8 cellular contexts compared by ENCODE assay signal in the genomic region with DNA sequence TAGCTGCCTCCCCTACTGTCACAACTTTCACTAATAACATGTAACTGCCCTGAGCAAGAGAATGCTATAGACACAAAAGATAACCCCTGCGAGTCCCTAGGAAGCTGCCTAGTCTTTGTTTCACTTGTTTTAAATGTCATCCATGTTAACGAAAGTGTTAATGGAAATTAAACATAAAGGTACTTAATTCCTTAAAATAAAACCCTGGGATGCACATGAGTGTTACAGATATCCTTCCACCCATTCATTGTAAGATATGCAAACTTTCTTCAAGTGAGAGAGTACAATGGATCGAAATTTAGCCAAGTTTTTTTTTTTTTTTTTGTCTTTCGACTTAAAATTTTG. TPM values are rescaled to one million over a fixed set of nuclear protein-coding genes. Genes with fewer than 3 reads are reported as not detected.
DNase-seq lines count a peak whose midpoint lies in the region; TF ChIP-seq lines count a peak whose summit lies in the region.

No MANE protein-coding gene starts in this region.

- H2AFZ ChIP-seq in OCI-LY1 (ENCODE audit: low read length), result no peak overlapping the region
- peak overlapping the region; percentile 88 for H2AFZ ChIP-seq in osteoblast (ENCODE audit: low read length)
- no peak overlapping the region for H2AFZ ChIP-seq in PC-9

- CTCF ChIA-PET in PC-9 (lab: Charles Lee), result no interaction called here

- POLR2A ChIA-PET in PC-9 (lab: Charles Lee; ENCODE audit: unreplicated experiment), result no interaction called here

- TF ChIP-seq CTCF in C4-2B (conservative IDR thresholded peaks at IDR 0.05) (no peak), OCI-LY1 (IDR thresholded peaks at IDR 0.05; ENCODE audit: low read length) (no peak), epithelial cell of esophagus (IDR thresholded peaks at IDR 0.05; ENCODE audit: insufficient read depth, low read depth, low read length, missing control alignments) (no peak), osteoblast (IDR thresholded peaks at IDR 0.05; ENCODE audit: extremely low read depth, low read depth, low read length) (no peak), PC-9 (conservative IDR thresholded peaks at IDR 0.05) (no peak)

- H3K27ac ChIP-seq in C4-2B (peak overlapping the region; percentile 81; the same call in 1 of the 2 replicates), OCI-LY1 (ENCODE audit: low read depth, low read length, poor library complexity, severe bottlenecking) (no peak overlapping the region), osteoblast (ENCODE audit: low read depth, low read length) (peak overlapping the region; percentile 78), PC-9 (no peak overlapping the region)

- peaks cover 6% of the 10 kb centered on the region; the same call in 1 of the 2 replicates for H3K27me3 ChIP-seq in OCI-LY1 (ENCODE audit: insufficient read depth, low read length)
- H3K27me3 ChIP-seq in osteoblast (ENCODE audit: insufficient read depth, low read length), result no peaks in the 10 kb centered on the region
- peaks cover 24% of the 10 kb centered on the region for H3K27me3 ChIP-seq in PC-9 (ENCODE audit: insufficient read depth, low read depth)

- H3K36me3 ChIP-seq in OCI-LY1 (ENCODE audit: insufficient read depth, low read length) (no peaks in the 10 kb centered on the region), osteoblast (ENCODE audit: insufficient read depth, low read length) (no peaks in the 10 kb centered on the region), PC-9 (ENCODE audit: low read depth) (no peaks in the 10 kb centered on the region)

- H3K9ac ChIP-seq in OCI-LY1 (ENCODE audit: low read length), result no peak overlapping the region

- H3K4me2 ChIP-seq in OCI-LY1 (ENCODE audit: low read length), result peak overlapping the region; percentile 79; the same call in 1 of the 2 replicates
- peak overlapping the region; percentile 95 for H3K4me2 ChIP-seq in osteoblast (ENCODE audit: insufficient read depth, low read length)
- H3K4me2 ChIP-seq in PC-9, result no peak overlapping the region; the same call in 1 of the 2 replicates

- H3K9me3 ChIP-seq in OCI-LY1 (ENCODE audit: low read length) (no peaks in the 10 kb centered on the region), osteoblast (ENCODE audit: low read depth, low read length) (no peaks in the 10 kb centered on the region), PC-9 (ENCODE audit: insufficient read depth, low read depth) (no peaks in the 10 kb centered on the region)

- no TSS peak for BruUV-seq in PC-9 (replicated peaks; lab: Mats Ljungman, UMichigan)

- H4K20me1 ChIP-seq in OCI-LY1 (ENCODE audit: insufficient read depth, low read length) (no peaks in the 10 kb centered on the region), osteoblast (ENCODE audit: insufficient read depth, low read length) (peaks cover 13% of the 10 kb centered on the region), PC-9 (ENCODE audit: insufficient read depth) (no peaks in the 10 kb centered on the region)

- H3F3A ChIP-seq in OCI-LY1 (ENCODE audit: insufficient read depth, low read length), result no peaks in the 10 kb centered on the region
- no peaks in the 10 kb centered on the region for H3F3A ChIP-seq in PC-9 (ENCODE audit: insufficient read depth, low read depth)

- H3K4me3 ChIP-seq in OCI-LY1 (ENCODE audit: low read depth, low read length, poor library complexity, severe bottlenecking), result peak overlapping the region; percentile 64
- peak overlapping the region; percentile 76 for H3K4me3 ChIP-seq in epithelial cell of esophagus (ENCODE audit: low read length)
- peak overlapping the region; percentile 94 for H3K4me3 ChIP-seq in osteoblast (ENCODE audit: insufficient read depth, low read length)
- H3K4me3 ChIP-seq in PC-9, result no peak overlapping the region

- H3K79me2 ChIP-seq in OCI-LY1 (ENCODE audit: insufficient read depth, low read length) (no peaks in the 10 kb centered on the region), osteoblast (ENCODE audit: insufficient read depth, low read length) (peaks cover 57% of the 10 kb centered on the region), PC-9 (ENCODE audit: low read depth) (no peaks in the 10 kb centered on the region)

- DNase-seq in epithelial cell of esophagus (ENCODE audit: low read depth) (no peak), osteoblast (ENCODE audit: insufficient read length, low spot score, missing footprints) (peak; percentile 81), mesenteric fat pad (ENCODE audit: low spot score) (no peak), PC-9 (no peak), DMS153 (lab: John Stamatoyannopoulos, UW) (no peak), NCI-H1694 treated with DMSO at 0.1 percent for 48 hours (lab: John Stamatoyannopoulos, UW) (no peak)

- H3K4me1 ChIP-seq in OCI-LY1 (ENCODE audit: insufficient read depth, low read length, severe bottlenecking) (peaks cover 16% of the 10 kb centered on the region), osteoblast (ENCODE audit: insufficient read depth, low read length) (peaks cover 25% of the 10 kb centered on the region), PC-9 (replicated peaks; ENCODE audit: insufficient read depth) (peaks cover 8% of the 10 kb centered on the region; the same call in 1 of the 2 replicates)

- H3K9me2 ChIP-seq in OCI-LY1 (ENCODE audit: low read depth, low read length) (no peaks in the 10 kb centered on the region), PC-9 (ENCODE audit: insufficient read depth) (no peaks in the 10 kb centered on the region)

- intact Hi-C loops in PC-9 (cut with micrococcal nuclease; ENCODE audit: unreplicated experiment), result loop anchor here (1.0 to 2.0 kb wide), 3 partner anchors 29 to 437 kb away; no protein-coding TSS in a partner anchor

RNA-seq across cellular contexts. Expression of a gene that starts 1.4 kb away (rescaled TPM):
- 39.1 and 54.8 TPM in 2 replicates for total RNA-seq in osteoblast
- 47.2 TPM for total RNA-seq in mesenteric fat pad
- 39.1 and 41.6 TPM in 2 replicates for total RNA-seq in PC-9 (2021)

Comparison
In these comparisons a context has a peak if more than half of its experiments do, and no peak if none do; other contexts are left out.
1. H3K27ac ChIP-seq: peak in C4-2B (single experiment) and osteoblast (single experiment); none in OCI-LY1 (single experiment) and PC-9 (single experiment).